16 cellular contexts compared by ENCODE assay signal in the genomic region with DNA sequence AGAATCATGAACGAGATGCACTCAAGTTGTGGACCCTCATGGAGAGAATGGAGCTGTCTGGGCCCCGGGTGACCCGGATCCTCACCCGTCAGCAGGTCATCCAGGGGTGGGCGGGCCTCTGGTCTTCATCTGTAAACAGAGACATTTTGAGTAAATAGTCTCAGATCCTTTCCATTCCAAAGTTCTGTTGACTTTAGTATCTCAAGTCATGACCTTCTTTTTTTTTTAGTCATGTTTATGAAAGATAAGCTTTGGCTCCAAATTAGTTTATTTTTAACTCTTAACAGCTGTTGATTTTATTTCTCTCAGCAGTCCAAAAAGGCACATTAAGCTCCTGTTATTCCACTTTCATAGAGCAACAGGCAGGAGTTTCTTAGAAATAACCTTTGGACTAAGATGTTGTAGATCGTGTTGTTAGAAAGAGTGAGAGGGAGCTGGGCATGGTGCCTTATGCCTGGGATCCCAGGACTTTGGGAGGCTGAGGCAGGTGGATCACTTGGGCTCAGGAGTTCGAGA. TPM values are rescaled to one million over a fixed set of nuclear protein-coding genes. Genes with fewer than 3 reads are reported as not detected.
"Had no signal": no experiment of that assay in that cellular context is flagged by ENCODE, and none has a peak within 500 bp of the region (broad histone marks: within the 10 kb centered on the region; RNA-seq: fewer than 3 reads in every experiment).

No MANE protein-coding gene starts in this region.

- ATAC-seq: foreskin keratinocyte; left cardiac atrium; psoas muscle; sciatic nerve; stimulated activated naive CD8-positive, alpha-beta T cell treated with anti-CD3 and anti-CD28 coated beads, Interleukin-15, Interleukin-2, amounts not matched to agents 100 U/mL and 50 U/mL, for 24 hours had no signal

- H3K27me3 ChIP-seq: foreskin keratinocyte had no signal

- H3K9me3 ChIP-seq: psoas muscle, thoracic aorta had no signal

- DNase-seq: activated CD4-positive, alpha-beta T cell treated with anti-CD3 and anti-CD28 coated beads, Interleukin-2, amount 50 U/mL, for 4 hours; activated naive CD4-positive, alpha-beta T cell treated with Interleukin-2 at 50 U/mL for 16 hours; activated T-cell treated with anti-CD3 and anti-CD28 coated beads, Interleukin-2, amount 50 U/mL, for 1 hour; foreskin keratinocyte; left cardiac atrium; mammary epithelial cell; occipital lobe; psoas muscle; stimulated activated CD4-positive, alpha-beta T cell treated with anti-CD3 and anti-CD28 coated beads, Interleukin-2, amount 100 ng/mL, for 48 hours; stimulated activated naive CD8-positive, alpha-beta T cell treated with anti-CD3 and anti-CD28 coated beads, Interleukin-15, Interleukin-2, amounts not matched to agents 100 U/mL and 50 U/mL, for 24 hours had no signal

- H3K4me3 ChIP-seq: psoas muscle, thoracic aorta had no signal

- H3K4me1 ChIP-seq: foreskin keratinocyte, psoas muscle had no signal

- H3K27ac ChIP-seq: foreskin keratinocyte, psoas muscle, thoracic aorta had no signal

- FAIRE-seq: astrocyte, endothelial cell of umbilical vein, TTC549, urothelium cell line had no signal

RNA-seq across cellular contexts. Expression of a gene that starts 48.9 kb away (rescaled TPM):
- total RNA-seq: endothelial cell of umbilical vein, occipital lobe, psoas muscle had no signal
- polyA plus RNA-seq: mammary epithelial cell had no signal
